ENCODE assay signal across 33 cellular contexts in the genomic region with DNA sequence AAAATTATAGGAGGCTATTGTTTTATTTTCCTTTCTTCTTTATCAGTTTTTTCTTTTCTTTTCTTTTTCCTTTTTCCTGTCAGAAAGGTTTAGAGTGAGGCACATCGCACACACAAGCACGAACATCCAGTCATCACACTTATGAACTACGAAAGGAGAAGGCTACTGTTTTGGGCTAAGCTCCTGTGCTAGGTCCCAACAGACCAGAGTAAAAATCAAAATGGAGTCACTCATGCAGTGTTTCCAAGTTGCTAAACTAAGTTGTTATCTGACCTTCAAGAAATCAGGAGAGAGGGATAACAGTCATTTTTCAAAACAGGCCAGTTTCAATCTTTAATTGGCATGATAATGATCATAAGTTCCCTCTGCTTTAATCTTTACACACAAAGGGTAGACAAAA.
DNase-seq lines count a peak whose midpoint lies in the region; ATAC-seq, FAIRE-seq and TF ChIP-seq lines count a peak whose summit lies in the region.
"Had no signal": no experiment of that assay in that cellular context is flagged by ENCODE, and none has a peak within 500 bp of the region (broad histone marks: within the 10 kb centered on the region; RNA-seq: fewer than 3 reads in every experiment).

No MANE protein-coding gene starts in this region.

- CTCF ChIA-PET in K562 (lab: Yijun Ruan, JAX; ENCODE audit: low intra/inter-chr PET ratio): no interaction called here

- H3K9me3 Mint-ChIP-seq in GM23338: peaks cover 17% of the 10 kb centered on the region

- TF ChIP-seq RAD21 in K562 (CRISPR knock-in tag; conservative IDR thresholded peaks at IDR 0.05 in 1 of 2, IDR thresholded peaks at IDR 0.05 in 1 of 2): no peak

- TF ChIP-seq CTCF in GM23338 (conservative IDR thresholded peaks at IDR 0.05; ENCODE audit: low read depth in 2 of 2) (no peak), VCaP (conservative IDR thresholded peaks at IDR 0.05) (no peak), K562 (IDR thresholded peaks at IDR 0.05 in 2 of 3, conservative IDR thresholded peaks at IDR 0.05 in 1 of 3; ENCODE audit: insufficient read depth in 2 of 3, low read depth in 1 of 3, low read length in 3 of 3) (no peak)

- no peaks in the 10 kb centered on the region for H4K20me1 ChIP-seq in GM23338 (replicated peaks; ENCODE audit: insufficient read depth)
- H4K20me1 ChIP-seq in K562 (replicated peaks; ENCODE audit: control insufficient read depth, insufficient read depth, low read length): no peaks in the 10 kb centered on the region
- H4K20me1 ChIP-seq: BLaER1; BLaER1 treated with 17β-estradiol and CSF1 and Interleukin-3, amounts not matched to agents 10 nM and 100 nM had no signal

- ATAC-seq in GM23338 (no peak), K562 (no peak)
- ATAC-seq: A549; CD8-positive, alpha-beta T cell had no signal

- H3K4me3 ChIP-seq in GM23338 (no peak overlapping the region), K562 (no peak overlapping the region)
- H3K4me3 ChIP-seq: A549; BLaER1; BLaER1 treated with 17β-estradiol and CSF1 and Interleukin-3, amounts not matched to agents 10 nM and 100 nM had no signal

- DNase-seq in GM23338 (ENCODE audit: low spot score) (no peak), K562 (ENCODE audit: extremely low read depth in 1 of 4, low spot score in 3 of 4) (no peak), NCI-H146 treated with DMSO at 0.1 percent for 48 hours (lab: John Stamatoyannopoulos, UW; ENCODE audit: unreplicated experiment) (no peak), DMS153 (lab: John Stamatoyannopoulos, UW) (no peak)
- no peak for DNase-seq in stimulated activated CD4-positive, alpha-beta T cell treated with anti-CD3 and anti-CD28 coated beads, Interleukin-4, amount 100 ng/mL, for 24 hours
- DNase-seq: 8988T; ACHN; AML-193; BE2C; C1 segment of cervical spinal cord; Caco-2; Calu3; CD4-positive, alpha-beta memory T cell; CD4-positive, alpha-beta T cell; CD4-positive, CD25-positive, alpha-beta regulatory T cell; CD8-positive, alpha-beta memory T cell; CD8-positive, alpha-beta T cell; COR-L47; DMS 273 treated with DMSO at 0.1 percent for 48 hours; DMS53; DMS79; DMS79 treated with DMSO at 0.1 percent for 48 hours; DND-41; EL had no signal

- H3K27ac ChIP-seq in GM23338 (ENCODE audit: low read depth) (no peak overlapping the region), VCaP (peak overlapping the region; percentile 74), K562 (ENCODE audit: extremely low read depth, low read depth, low read length) (no peak overlapping the region)
- H3K27ac ChIP-seq: 22Rv1; A549; BLaER1; BLaER1 treated with 17β-estradiol and CSF1 and Interleukin-3, amounts not matched to agents 10 nM and 100 nM had no signal

- no peak overlapping the region for H3K27ac Mint-ChIP-seq in GM23338
- H3K27ac Mint-ChIP-seq: B cell; CD4-positive, alpha-beta memory T cell; CD4-positive, alpha-beta T cell; CD4-positive, CD25-positive, alpha-beta regulatory T cell; CD8-positive, alpha-beta memory T cell; CD8-positive, alpha-beta T cell had no signal

- TF ChIP-seq POLR2A in K562 (conservative IDR thresholded peaks at IDR 0.05): no peak

- H3K36me3 ChIP-seq in GM23338 (ENCODE audit: insufficient read depth): peaks cover 9% of the 10 kb centered on the region
- H3K36me3 ChIP-seq in K562 (ENCODE audit: control insufficient read depth, insufficient read depth, low read length): no peaks in the 10 kb centered on the region
- H3K36me3 ChIP-seq: BE2C, BLaER1 had no signal

- in situ Hi-C loops in K562 (cut with MboI): no loop called here

- TF ChIP-seq EP300 in K562 (IDR thresholded peaks at IDR 0.05; ENCODE audit: low read length): no peak

- H3K36me3 Mint-ChIP-seq in GM23338 (ENCODE audit: low read depth): peaks cover 20% of the 10 kb centered on the region
- H3K36me3 Mint-ChIP-seq: CD14-positive monocyte; CD4-positive, alpha-beta memory T cell; CD4-positive, CD25-positive, alpha-beta regulatory T cell; CD8-positive, alpha-beta memory T cell; CD8-positive, alpha-beta T cell had no signal

- 0 out of 2 replicates have a peak, but pooled peaks cover 6% of the 10 kb centered on the region for H3K9me2 ChIP-seq in GM23338 (ENCODE audit: insufficient read depth)

- no TSS peak for BruUV-seq in K562 (replicated peaks; lab: Mats Ljungman, UMichigan)

- H3K4me2 ChIP-seq in GM23338 (no peak overlapping the region), K562 (ENCODE audit: insufficient read depth, low read length) (no peak overlapping the region)
- H3K4me2 ChIP-seq: A549; BLaER1; BLaER1 treated with 17β-estradiol and CSF1 and Interleukin-3, amounts not matched to agents 10 nM and 100 nM had no signal

- 75% methylated on average over 3 of the region's 3 CpGs for WGBS in K562 (ENCODE audit: insufficient coverage, low coverage, missing lambda C conversion rate)

- H3K4me1 Mint-ChIP-seq in GM23338: peaks cover 25% of the 10 kb centered on the region
- H3K4me1 Mint-ChIP-seq: B cell; CD14-positive monocyte; CD4-positive, alpha-beta memory T cell; CD4-positive, CD25-positive, alpha-beta regulatory T cell; CD8-positive, alpha-beta memory T cell had no signal

- H3K4me1 ChIP-seq in GM23338 (ENCODE audit: insufficient read depth): peaks cover 22% of the 10 kb centered on the region
- H3K4me1 ChIP-seq in K562 (replicated peaks in 1 of 2; ENCODE audit: control insufficient read depth in 2 of 2, insufficient read depth in 2 of 2, low read length in 2 of 2): peaks cover 3 to 13% of the 10 kb centered on the region in 2 experiments; a peak in 4 of 5 replicates
- H3K4me1 ChIP-seq: BLaER1; BLaER1 treated with 17β-estradiol and CSF1 and Interleukin-3, amounts not matched to agents 10 nM and 100 nM had no signal

- intact Hi-C loops in K562 (cut with micrococcal nuclease): no loop called here

- no peak overlapping the region for H3K4me3 Mint-ChIP-seq in GM23338
- H3K4me3 Mint-ChIP-seq: B cell; CD14-positive monocyte; CD4-positive, alpha-beta memory T cell; CD4-positive, alpha-beta T cell; CD4-positive, CD25-positive, alpha-beta regulatory T cell; CD8-positive, alpha-beta memory T cell; CD8-positive, alpha-beta T cell had no signal

- no peaks in the 10 kb centered on the region for H3K9me3 ChIP-seq in K562 (replicated peaks; ENCODE audit: control insufficient read depth, insufficient read depth, low read depth, low read length)
- H3K9me3 ChIP-seq: BE2C had no signal

- H2AFZ ChIP-seq in GM23338 (0 out of 2 replicates have a peak overlapping the region, but pooled peaks have one; percentile 45), K562 (ENCODE audit: low read depth, low read length) (no peak overlapping the region)

- no peak for FAIRE-seq in K562 (lab: Jason Lieb, UNC)
- FAIRE-seq: A204.1, A549, D721Med had no signal

- peaks cover 1% of the 10 kb centered on the region for H3K27me3 Mint-ChIP-seq in GM23338 (ENCODE audit: insufficient read depth, low read depth, poor library complexity)
- H3K27me3 Mint-ChIP-seq: B cell; CD4-positive, alpha-beta T cell had no signal

- H3K79me2 ChIP-seq in GM23338 (replicated peaks; ENCODE audit: insufficient read depth) (no peaks in the 10 kb centered on the region), K562 (ENCODE audit: control insufficient read depth, insufficient read depth, low read length) (no peaks in the 10 kb centered on the region)

- POLR2A ChIA-PET in K562 (lab: Yijun Ruan, JAX): interaction anchor here (1.2 kb wide), 1 partner anchor 34 kb away, joined by 3 read pairs; no protein-coding TSS in a partner anchor

- peaks cover 3% of the 10 kb centered on the region; the same call in 1 of the 2 replicates for H3F3A ChIP-seq in GM23338 (replicated peaks; ENCODE audit: low read depth)

- no peaks in the 10 kb centered on the region for H3K27me3 ChIP-seq in GM23338 (ENCODE audit: insufficient read depth)
- H3K27me3 ChIP-seq in K562 (ENCODE audit: control insufficient read depth in 2 of 2, insufficient read depth in 2 of 2, low read length in 2 of 2): no peaks in the 10 kb centered on the region; a peak in 1 of 5 replicates
- H3K27me3 ChIP-seq: BE2C; BLaER1; BLaER1 treated with 17β-estradiol and CSF1 and Interleukin-3, amounts not matched to agents 10 nM and 100 nM had no signal

- H3K9ac ChIP-seq in K562 (ENCODE audit: insufficient read depth in 1 of 2, low read depth in 2 of 2, low read length in 2 of 2): no peak overlapping the region
- H3K9ac ChIP-seq: BLaER1; BLaER1 treated with 17β-estradiol and CSF1 and Interleukin-3, amounts not matched to agents 10 nM and 100 nM had no signal

- H3K9me1 ChIP-seq in K562 (ENCODE audit: control insufficient read depth, insufficient read depth, low read length): no peaks in the 10 kb centered on the region

TF ChIP-seq in GM23338, 12 proteins besides CTCF, POLR2A, EP300 and RAD21 (continues in another document):
- TF ChIP-seq JUNB (IDR thresholded peaks at IDR 0.05; ENCODE audit: unreplicated experiment): no peak
- TF ChIP-seq CREB1 (CRISPR knock-in tag; IDR thresholded peaks at IDR 0.05; ENCODE audit: low read depth): no peak
- no peak for TF ChIP-seq NANOG (IDR thresholded peaks at IDR 0.05; ENCODE audit: borderline replicate concordance)

TF ChIP-seq in K562, 482 proteins besides CTCF, POLR2A, EP300 and RAD21 (continues in another document):
- TF ChIP-seq TCF7 (IDR thresholded peaks at IDR 0.05; ENCODE audit: borderline replicate concordance): no peak
- TF ChIP-seq, protein P1, sequence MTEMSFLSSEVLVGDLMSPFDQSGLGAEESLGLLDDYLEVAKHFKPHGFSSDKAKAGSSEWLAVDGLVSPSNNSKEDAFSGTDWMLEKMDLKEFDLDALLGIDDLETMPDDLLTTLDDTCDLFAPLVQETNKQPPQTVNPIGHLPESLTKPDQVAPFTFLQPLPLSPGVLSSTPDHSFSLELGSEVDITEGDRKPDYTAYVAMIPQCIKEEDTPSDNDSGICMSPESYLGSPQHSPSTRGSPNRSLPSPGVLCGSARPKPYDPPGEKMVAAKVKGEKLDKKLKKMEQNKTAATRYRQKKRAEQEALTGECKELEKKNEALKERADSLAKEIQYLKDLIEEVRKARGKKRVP (CRISPR knock-in tag; IDR thresholded peaks at IDR 0.05): no peak
- TF ChIP-seq POLR2B (IDR thresholded peaks at IDR 0.05; ENCODE audit: low read depth, partially characterized antibody): no peak
- TF ChIP-seq RUNX1 (IDR thresholded peaks at IDR 0.05; ENCODE audit: low read depth): no peak
- no peak for TF ChIP-seq ELF2 (CRISPR knock-in tag; IDR thresholded peaks at IDR 0.05)
- TF ChIP-seq RBM17 (IDR thresholded peaks at IDR 0.05; ENCODE audit: borderline replicate concordance, low read depth, low read length): no peak
- TF ChIP-seq DNMT1 (IDR thresholded peaks at IDR 0.05): no peak
- TF ChIP-seq ZNF717 (CRISPR knock-in tag; IDR thresholded peaks at IDR 0.05): no peak
- TF ChIP-seq CHD2 (IDR thresholded peaks at IDR 0.05; ENCODE audit: low read depth, low read length): no peak
- no peak for TF ChIP-seq SMARCE1 (IDR thresholded peaks at IDR 0.05)
- peak; percentile 72 for TF ChIP-seq PTRF (tag; IDR thresholded peaks at IDR 0.05)
- TF ChIP-seq WHSC1 (IDR thresholded peaks at IDR 0.05; ENCODE audit: low read length): no peak
- TF ChIP-seq MTF1 (CRISPR knock-in tag; IDR thresholded peaks at IDR 0.05; ENCODE audit: borderline replicate concordance): no peak
- no peak for TF ChIP-seq YY1 (IDR thresholded peaks at IDR 0.05; ENCODE audit: borderline replicate concordance in 1 of 3, control insufficient read depth in 1 of 3, extremely low read depth in 1 of 3, insufficient read depth in 3 of 3, insufficient read length in 1 of 3, insufficient replicate concordance in 2 of 3, low read depth in 1 of 3, low read length in 2 of 3)
